Comparison of ENCODE assay signal across 11 cellular contexts in genomic region chr15:89781055-89781454, GRCh38. TPM values are rescaled to one million over a fixed set of nuclear protein-coding genes. Genes with fewer than 3 reads are reported as not detected.
DNase-seq lines count a peak whose midpoint lies in the region; ATAC-seq, FAIRE-seq and TF ChIP-seq lines count a peak whose summit lies in the region.
"Had no signal": no experiment of that assay in that cellular context is flagged by ENCODE, and none has a peak within 500 bp of the region (broad histone marks: within the 10 kb centered on the region; RNA-seq: fewer than 3 reads in every experiment).

No MANE protein-coding gene starts in this region.

- H3K4me1 ChIP-seq in BLaER1 treated with 17β-estradiol and CSF1 and Interleukin-3, amounts not matched to agents 10 nM and 100 nM: peaks cover 37 to 86% (median 44%) of the 10 kb centered on the region in 10 experiments
- peaks cover 37% of the 10 kb centered on the region for H3K4me1 ChIP-seq in hepatocyte (ENCODE audit: insufficient read depth)

- H3K27ac ChIP-seq in BLaER1 treated with 17β-estradiol and CSF1 and Interleukin-3, amounts not matched to agents 10 nM and 100 nM: peak overlapping the region in 5 of 11 experiments; percentile 1 to 77 (median 71); a peak in 8 of 22 replicates
- peak overlapping the region; percentile 76 for H3K27ac ChIP-seq in hepatocyte

- no peak for TF ChIP-seq CTCF in hepatocyte (IDR thresholded peaks at IDR 0.05; ENCODE audit: poor library complexity)

- H3K4me2 ChIP-seq in BLaER1 treated with 17β-estradiol and CSF1 and Interleukin-3, amounts not matched to agents 10 nM and 100 nM: peak overlapping the region; percentile 41 to 92 (median 69)
- no peak overlapping the region for H3K4me2 ChIP-seq in hepatocyte

- 85% methylated on average over 6 of the region's 6 CpGs for WGBS in hepatocyte (ENCODE audit: low lambda C conversion rate, missing lambda C conversion rate)

- ATAC-seq in GM19025 (IDR thresholded peaks at IDR 0.05; ENCODE audit: low read depth, unreplicated experiment) (peak; percentile 47), HG02973 (IDR thresholded peaks at IDR 0.05; ENCODE audit: unreplicated experiment) (no peak)

- FAIRE-seq in RCC 7860 (lab: Jason Lieb, UNC): no peak

- peak overlapping the region in 4 of 11 experiments; percentile 2 to 65 (median 47); a peak in 6 of 22 replicates for H3K9ac ChIP-seq in BLaER1 treated with 17β-estradiol and CSF1 and Interleukin-3, amounts not matched to agents 10 nM and 100 nM

- H3K79me2 ChIP-seq in hepatocyte: no peaks in the 10 kb centered on the region

- DNase-seq in RCC 7860 (ENCODE audit: low spot score) (peak; percentile 45), hepatocyte (ENCODE audit: low spot score) (no peak), NCI-H128 (lab: John Stamatoyannopoulos, UW; ENCODE audit: unreplicated experiment) (no peak), H7 (no peak), DMS153 treated with DMSO at 0.1 percent for 48 hours (lab: John Stamatoyannopoulos, UW; ENCODE audit: unreplicated experiment) (no peak)
- DNase-seq: stimulated activated CD8-positive, alpha-beta memory T cell treated with anti-CD3 and anti-CD28 coated beads, Interleukin-4, amount 100 ng/mL, for 48 hours had no signal

- no peak overlapping the region; a peak in 1 of 20 replicates for H3K4me3 ChIP-seq in BLaER1 treated with 17β-estradiol and CSF1 and Interleukin-3, amounts not matched to agents 10 nM and 100 nM
- H3K4me3 ChIP-seq in hepatocyte (no peak overlapping the region), H7 (ENCODE audit: insufficient read depth, low read depth, low read length) (no peak overlapping the region)

- peaks cover 0 to 5% (median 0%) of the 10 kb centered on the region in 11 experiments; a peak in 1 of 22 replicates for H4K20me1 ChIP-seq in BLaER1 treated with 17β-estradiol and CSF1 and Interleukin-3, amounts not matched to agents 10 nM and 100 nM
- H4K20me1 ChIP-seq in hepatocyte (ENCODE audit: insufficient read depth, poor library complexity, severe bottlenecking): no peaks in the 10 kb centered on the region

- H3K9me3 ChIP-seq in BLaER1 treated with 17β-estradiol and CSF1 and Interleukin-3, amounts not matched to agents 10 nM and 100 nM (replicated peaks in 1 of 11): no peaks in the 10 kb centered on the region
- no peaks in the 10 kb centered on the region for H3K9me3 ChIP-seq in hepatocyte (ENCODE audit: low read depth)

- H3K36me3 ChIP-seq in BLaER1 treated with 17β-estradiol and CSF1 and Interleukin-3, amounts not matched to agents 10 nM and 100 nM: peaks cover 0 to 15% (median 0%) of the 10 kb centered on the region in 11 experiments; a peak in 4 of 22 replicates
- H3K36me3 ChIP-seq in hepatocyte (replicated peaks; ENCODE audit: insufficient read depth, low read depth): no peaks in the 10 kb centered on the region
- H3K36me3 ChIP-seq in H7 (replicated peaks; ENCODE audit: control insufficient read depth, insufficient read depth, low read length): no peaks in the 10 kb centered on the region

- H2AFZ ChIP-seq in hepatocyte: no peak overlapping the region

- peaks cover 19 to 28% (median 22%) of the 10 kb centered on the region in 11 experiments for H3K27me3 ChIP-seq in BLaER1 treated with 17β-estradiol and CSF1 and Interleukin-3, amounts not matched to agents 10 nM and 100 nM
- H3K27me3 ChIP-seq in hepatocyte (no peaks in the 10 kb centered on the region), H7 (ENCODE audit: control insufficient read depth, insufficient read depth, low read length) (peaks cover 18% of the 10 kb centered on the region)

- H3K9me2 ChIP-seq in hepatocyte (replicated peaks; ENCODE audit: insufficient read depth): no peaks in the 10 kb centered on the region

RNA-seq across cellular contexts. Expression of gene MESP2, which starts 4.9 kb away (rescaled TPM):
- 0.30 and 1.2 TPM in 2 replicates for total RNA-seq in hepatocyte
- not detected in 2 replicates for polyA plus RNA-seq in hepatocyte
- 2.0 TPM in 2 replicates for total RNA-seq in H7 (2014; rRNA removed; shearing (Covaris generic))
- total RNA-seq: pulmonary artery endothelial cell had no signal
- polyA plus RNA-seq: fibroblast of lung had no signal

RNA-seq across cellular contexts. Expression of gene MESP1, which starts 30.0 kb away (rescaled TPM):
- 0.48 and 0.50 TPM in 2 replicates for total RNA-seq in hepatocyte
- 1.0 and 2.7 TPM in 2 replicates for polyA plus RNA-seq in hepatocyte
- 1.6 and 2.6 TPM in 2 replicates for total RNA-seq in H7 (2014; rRNA removed; shearing (Covaris generic))
- polyA plus RNA-seq: fibroblast of lung had no signal

RNA-seq across cellular contexts. Expression of gene ANPEP, which starts 33.6 kb away (rescaled TPM):
- total RNA-seq in hepatocyte: 115 and 137 TPM in 2 replicates
- 123 and 166 TPM in 2 replicates for polyA plus RNA-seq in hepatocyte
- total RNA-seq in H7 (2014; rRNA removed; shearing (Covaris generic)): 3.3 and 6.7 TPM in 2 replicates

Comparison
In these comparisons a context has a peak if more than half of its experiments do, and no peak if none do; other contexts are left out.
1. RNA of gene ANPEP, which starts 33.6 kb away (total RNA-seq): 115 to 137 TPM in hepatocyte; 3.3 to 6.7 TPM in H7; every median in the first group is over 10 times any median in the second.